Comparison of ENCODE assay signal across 13 cellular contexts in genomic region chr16:1258906-1259759, GRCh38. TPM values are rescaled to one million over a fixed set of nuclear protein-coding genes. Genes with fewer than 3 reads are reported as not detected.
A peak's percentile ranks its signal among the peaks of the same experiment; 100 is the strongest.
DNase-seq lines count a peak whose midpoint lies in the region; ATAC-seq and TF ChIP-seq lines count a peak whose summit lies in the region.
"Had no signal": no experiment of that assay in that cellular context is flagged by ENCODE, and none has a peak within 500 bp of the region (broad histone marks: within the 10 kb centered on the region; RNA-seq: fewer than 3 reads in every experiment).

No MANE protein-coding gene starts in this region.

- TF ChIP-seq POLR2A in thyroid gland (IDR thresholded peaks at IDR 0.05), result no peak

- in situ Hi-C loops in KBM-7 (cut with MboI; ENCODE audit: low pct_unique_long_range_greater_than_20kb, low sequenced_read_pairs), result no loop called here

- H3K27me3 ChIP-seq in effector memory CD4-positive, alpha-beta T cell (replicated peaks; ENCODE audit: control insufficient read depth, insufficient read depth, low read length, poor library complexity, severe bottlenecking), result peaks cover 27% of the 10 kb centered on the region
- H3K27me3 ChIP-seq in parathyroid adenoma (ENCODE audit: control insufficient read depth, insufficient read depth, low read length) (peaks cover 6% of the 10 kb centered on the region), thyroid gland (no peaks in the 10 kb centered on the region)

- H3K27ac ChIP-seq in effector memory CD4-positive, alpha-beta T cell (ENCODE audit: insufficient read depth, low read length, poor library complexity, severe bottlenecking), result no peak overlapping the region
- H3K27ac ChIP-seq in parathyroid adenoma (no peak overlapping the region), thyroid gland (no peak overlapping the region)
- H3K27ac ChIP-seq: heart right ventricle had no signal

- H3K4me1 ChIP-seq in effector memory CD4-positive, alpha-beta T cell (ENCODE audit: control insufficient read depth, insufficient read depth, low read length, poor library complexity, severe bottlenecking), result peaks cover 8% of the 10 kb centered on the region
- H3K4me1 ChIP-seq in parathyroid adenoma (no peaks in the 10 kb centered on the region), thyroid gland (peaks cover 0 to 3% of the 10 kb centered on the region in 2 donors)
- H3K4me1 ChIP-seq: heart right ventricle had no signal

- peak; percentile 20 for DNase-seq in activated gamma-delta T cell treated with Interleukin-2 at 50 U/mL for 16 hours
- no peak for DNase-seq in activated gamma-delta T cell (lab: John Stamatoyannopoulos, UW)
- peak; percentile 29 for DNase-seq in KBM-7
- no peak for DNase-seq in effector memory CD4-positive, alpha-beta T cell
- DNase-seq in GM20000 (ENCODE audit: low spot score), result no peak
- no peak for DNase-seq in thyroid gland
- DNase-seq: activated CD4-positive, alpha-beta T cell treated with anti-CD3 and anti-CD28 coated beads, Interleukin-2, amount 50 U/mL, for 48 hours; heart right ventricle; NCI-H1930 had no signal

- no peaks in the 10 kb centered on the region for H3K9me3 ChIP-seq in effector memory CD4-positive, alpha-beta T cell (ENCODE audit: control insufficient read depth, low read length)
- H3K9me3 ChIP-seq in parathyroid adenoma (ENCODE audit: control insufficient read depth, low read length) (no peaks in the 10 kb centered on the region), thyroid gland (no peaks in the 10 kb centered on the region)
- H3K9me3 ChIP-seq: heart right ventricle had no signal

- H3K36me3 ChIP-seq in effector memory CD4-positive, alpha-beta T cell (ENCODE audit: control insufficient read depth, insufficient read depth, low read length), result no peaks in the 10 kb centered on the region
- H3K36me3 ChIP-seq in parathyroid adenoma (ENCODE audit: control insufficient read depth, insufficient read depth, low read length) (no peaks in the 10 kb centered on the region), thyroid gland (no peaks in the 10 kb centered on the region)
- H3K36me3 ChIP-seq: heart right ventricle had no signal

- no peak overlapping the region for H2AFZ ChIP-seq in parathyroid adenoma

- ATAC-seq in HG03095 (IDR thresholded peaks at IDR 0.05; ENCODE audit: unreplicated experiment), result no peak
- ATAC-seq: heart right ventricle, Right ventricle myocardium inferior, sciatic nerve had no signal

- peak overlapping the region; percentile 27 for H3K4me3 ChIP-seq in effector memory CD4-positive, alpha-beta T cell (ENCODE audit: insufficient read depth, low read depth, low read length, poor library complexity, severe bottlenecking)
- H3K4me3 ChIP-seq in parathyroid adenoma (ENCODE audit: low read depth, low read length), result peak overlapping the region; percentile 1
- no peak overlapping the region for H3K4me3 ChIP-seq in thyroid gland (replicated peaks in 1 of 3)
- H3K4me3 ChIP-seq: heart right ventricle had no signal

- WGBS in thyroid gland, 2 donors, result 16 to 23% methylated on average over 7 to 32 of the region's 42 CpGs

- intact Hi-C loops in thyroid gland (cut with DNase I), result no loop called here

- H3K4me2 ChIP-seq in parathyroid adenoma (ENCODE audit: low read length), result peak overlapping the region; percentile 46

- no peaks in the 10 kb centered on the region for H3K79me2 ChIP-seq in parathyroid adenoma

- H3K9ac ChIP-seq in parathyroid adenoma, result no peak overlapping the region

- TF ChIP-seq CTCF in parathyroid adenoma (IDR thresholded peaks at IDR 0.05), result no peak
- no peak for TF ChIP-seq CTCF in GM20000 (IDR thresholded peaks at IDR 0.05; ENCODE audit: extremely low read depth, missing control alignments)
- no peak for TF ChIP-seq CTCF in thyroid gland (IDR thresholded peaks at IDR 0.05)

RNA-seq across cellular contexts. Expression of gene TPSD1, which starts 3.3 kb away (rescaled TPM):
- total RNA-seq in thyroid gland, result under 1 TPM in 1 of 4 donors, not detected in 3; 0.33 TPM

RNA-seq across cellular contexts. Expression of gene TPSAB1, which starts 18.6 kb away (rescaled TPM):
- total RNA-seq in thyroid gland, result 1 to 10 TPM; 4.3 to 8.6 (median 6.5) TPM

RNA-seq across cellular contexts. Expression of gene TPSB2, which starts 29.1 kb away (rescaled TPM):
- 10 to 100 TPM in 2 of 4 donors, 1 to 10 TPM in 1, not detected in 1; 1.1 to 16.6 (median 11.9) TPM for total RNA-seq in thyroid gland

RNA-seq across cellular contexts. Expression of gene TPSG1, which starts 34.1 kb away (rescaled TPM):
- not detected for total RNA-seq in thyroid gland

RNA-seq across cellular contexts. Expression of gene UBE2I, which starts 50.3 kb away (rescaled TPM):
- 100 to 1,000 TPM in 1 of 4 donors, 10 to 100 TPM in 3; 43.4 to 107 (median 79.6) TPM for total RNA-seq in thyroid gland

Comparison
In these comparisons a context has a peak if more than half of its experiments do, and no peak if none do; other contexts are left out.
1. DNase-seq: peak in activated gamma-delta T cell treated with Interleukin-2 at 50 U/mL for 16 hours (single experiment) and KBM-7 (single experiment); none in activated gamma-delta T cell (single experiment), effector memory CD4-positive, alpha-beta T cell (0 of 3), GM20000 (single experiment) and thyroid gland (0 of 2).
2. H3K4me3 ChIP-seq: peak in effector memory CD4-positive, alpha-beta T cell (single experiment) and parathyroid adenoma (single experiment); none in thyroid gland (0 of 3).